9 cellular contexts compared by ENCODE assay signal in genomic region chr1:85344256-85344694, GRCh38.
DNase-seq lines count a peak whose midpoint lies in the region; ATAC-seq, FAIRE-seq and TF ChIP-seq lines count a peak whose summit lies in the region.
"Had no signal": no experiment of that assay in that cellular context is flagged by ENCODE, and none has a peak within 500 bp of the region (broad histone marks: within the 10 kb centered on the region; RNA-seq: fewer than 3 reads in every experiment).

No MANE protein-coding gene starts in this region.

- H2AFZ ChIP-seq in MM.1S (ENCODE audit: low read length) (no peak overlapping the region), H1 (ENCODE audit: low read length) (no peak overlapping the region), osteoblast (ENCODE audit: low read length) (no peak overlapping the region)

- H3K4me3 ChIP-seq in MM.1S (ENCODE audit: low read length) (no peak overlapping the region), H1 (ENCODE audit: extremely low read depth in 1 of 4, insufficient read depth in 2 of 4, low read depth in 3 of 4, low read length in 4 of 4) (no peak overlapping the region), osteoblast (ENCODE audit: insufficient read depth, low read length) (no peak overlapping the region)

- no peaks in the 10 kb centered on the region for H3K79me1 ChIP-seq in H1 (ENCODE audit: low read depth, low read length)

- H4K5ac ChIP-seq in H1 (ENCODE audit: insufficient read length, low read depth, low read length), result peak overlapping the region; percentile 23

- H4K8ac ChIP-seq in H1 (ENCODE audit: extremely low read depth, insufficient read depth, low read length), result no peak overlapping the region

- no peaks in the 10 kb centered on the region for H3F3A ChIP-seq in MM.1S (ENCODE audit: insufficient read depth, low read length)

- H3K9me3 Mint-ChIP-seq in activated CD4-positive, alpha-beta T cell treated with anti-CD3 and anti-CD28 coated beads, Interleukin-2, amount 10 ng/mL, durations not matched to agents 24 days and 14 days, result no peaks in the 10 kb centered on the region
- H3K9me3 Mint-ChIP-seq: activated naive CD4-positive, alpha-beta T cell treated with anti-CD3 and anti-CD28 coated beads, Interleukin-2, amount 50 U/mL, for 24 hours had no signal

- H3K9ac ChIP-seq in MM.1S (ENCODE audit: low read length) (no peak overlapping the region), H1 (replicated peaks in 1 of 4; ENCODE audit: extremely low read depth in 1 of 4, low read depth in 3 of 4, low read length in 3 of 4) (no peak overlapping the region)

- no peak overlapping the region for H4K91ac ChIP-seq in H1 (replicated peaks; ENCODE audit: insufficient read length, low read length)

- H2AK5ac ChIP-seq in H1 (ENCODE audit: low read depth, low read length), result no peak overlapping the region

- H3K4me2 ChIP-seq in MM.1S (ENCODE audit: low read depth, low read length), result no peak overlapping the region
- peak overlapping the region in 1 of 2 experiments; percentile 32; a peak in 1 of 4 replicates for H3K4me2 ChIP-seq in H1 (ENCODE audit: insufficient read depth in 1 of 2, low read depth in 2 of 2, low read length in 2 of 2)
- peak overlapping the region; percentile 4 for H3K4me2 ChIP-seq in osteoblast (ENCODE audit: insufficient read depth, low read length)

- no peak overlapping the region for H3K4me3 Mint-ChIP-seq in activated CD4-positive, alpha-beta T cell treated with anti-CD3 and anti-CD28 coated beads, Interleukin-2, amount 10 ng/mL, durations not matched to agents 24 days and 14 days
- H3K4me3 Mint-ChIP-seq: activated naive CD4-positive, alpha-beta T cell treated with anti-CD3 and anti-CD28 coated beads, Interleukin-2, amount 50 U/mL, for 24 hours had no signal

- 4% methylated on average over 3 of the region's 3 CpGs; no CpG with 5 or more reads in 1 of the 2 experiments for WGBS in H1 (ENCODE audit: extremely low coverage in 1 of 2, insufficient coverage in 1 of 2, insufficient read length in 1 of 2, insufficient replicate concordance in 2 of 2, low coverage in 1 of 2, low lambda C conversion rate in 2 of 2, missing lambda C conversion rate in 1 of 2), 2 experiments

- no peak overlapping the region for H3K4ac ChIP-seq in H1 (replicated peaks; ENCODE audit: insufficient read length, low read depth, low read length)

- H3K18ac ChIP-seq in H1 (ENCODE audit: extremely low read depth, low read length), result no peak overlapping the region; the same call in 1 of the 2 replicates

- no peak for ATAC-seq in HG03565 (IDR thresholded peaks at IDR 0.05; ENCODE audit: unreplicated experiment)

- CTCF ChIA-PET in H1 (lab: Charles Lee; ENCODE audit: partially characterized antibody), result interaction anchor here (0.6 to 3.8 kb wide), 31 partner anchors 14 to 418 kb away, joined by 3 to 21 read pairs (median 4); partner anchors contain the start of gene CCN1

- POLR2A ChIA-PET in H1 (lab: Charles Lee; ENCODE audit: partially characterized antibody), result interaction anchor here (0.9 to 1.6 kb wide), 3 partner anchors 16 to 240 kb away, joined by 3 to 15 read pairs (median 5); partner anchors contain the start of gene CCN1

- H3K36me3 ChIP-seq in MM.1S (replicated peaks; ENCODE audit: insufficient read depth, low read length) (no peaks in the 10 kb centered on the region), H1 (ENCODE audit: control insufficient read depth in 2 of 4, insufficient read depth in 4 of 4, low read length in 3 of 4) (no peaks in the 10 kb centered on the region), osteoblast (ENCODE audit: insufficient read depth, low read length) (peaks cover 35% of the 10 kb centered on the region)

- H3K27ac ChIP-seq in MM.1S (ENCODE audit: low read length) (no peak overlapping the region), H1 (ENCODE audit: low read depth, low read length) (no peak overlapping the region), osteoblast (ENCODE audit: low read depth, low read length) (peak overlapping the region; percentile 85)

- H3K9me2 ChIP-seq in MM.1S (replicated peaks; ENCODE audit: insufficient read depth, low read length), result no peaks in the 10 kb centered on the region

- intact Hi-C loops in activated CD4-positive, alpha-beta T cell treated with anti-CD3 and anti-CD28 coated beads, Interleukin-2, amount 10 ng/mL, durations not matched to agents 24 days and 14 days (cut with micrococcal nuclease), result no loop called here

- no peak overlapping the region for H3K27ac Mint-ChIP-seq in activated CD4-positive, alpha-beta T cell treated with anti-CD3 and anti-CD28 coated beads, Interleukin-2, amount 10 ng/mL, durations not matched to agents 24 days and 14 days
- H3K27ac Mint-ChIP-seq: activated naive CD4-positive, alpha-beta T cell treated with anti-CD3 and anti-CD28 coated beads, Interleukin-2, amount 50 U/mL, for 24 hours had no signal

- H3K36me3 Mint-ChIP-seq in activated CD4-positive, alpha-beta T cell treated with anti-CD3 and anti-CD28 coated beads, Interleukin-2, amount 10 ng/mL, durations not matched to agents 24 days and 14 days (ENCODE audit: low read depth), result no peaks in the 10 kb centered on the region
- H3K36me3 Mint-ChIP-seq: activated naive CD4-positive, alpha-beta T cell treated with anti-CD3 and anti-CD28 coated beads, Interleukin-2, amount 50 U/mL, for 24 hours had no signal

- H3K27me3 Mint-ChIP-seq in activated CD4-positive, alpha-beta T cell treated with anti-CD3 and anti-CD28 coated beads, Interleukin-2, amount 10 ng/mL, durations not matched to agents 24 days and 14 days, result peaks cover 18% of the 10 kb centered on the region

- no peaks in the 10 kb centered on the region for H3K4me1 Mint-ChIP-seq in activated CD4-positive, alpha-beta T cell treated with anti-CD3 and anti-CD28 coated beads, Interleukin-2, amount 10 ng/mL, durations not matched to agents 24 days and 14 days
- H3K4me1 Mint-ChIP-seq: activated naive CD4-positive, alpha-beta T cell treated with anti-CD3 and anti-CD28 coated beads, Interleukin-2, amount 50 U/mL, for 24 hours had no signal

- no peaks in the 10 kb centered on the region for H3K23me2 ChIP-seq in H1 (ENCODE audit: low read depth, low read length)

- H3K4me1 ChIP-seq in MM.1S (ENCODE audit: low read length) (no peaks in the 10 kb centered on the region), H1 (replicated peaks in 1 of 4; ENCODE audit: control insufficient read depth in 3 of 4, insufficient read depth in 4 of 4, low read length in 3 of 4) (peaks cover 0 to 7% (median 2%) of the 10 kb centered on the region in 4 experiments; a peak in 3 of 7 replicates), osteoblast (ENCODE audit: insufficient read depth, low read length) (peaks cover 61% of the 10 kb centered on the region)

- no peaks in the 10 kb centered on the region for H3K79me2 ChIP-seq in MM.1S (ENCODE audit: low read length)
- H3K79me2 ChIP-seq in H1 (ENCODE audit: control insufficient read depth in 1 of 2, insufficient read depth in 2 of 2, low read length in 2 of 2), result no peaks in the 10 kb centered on the region
- H3K79me2 ChIP-seq in osteoblast (ENCODE audit: insufficient read depth, low read length), result peaks cover 47% of the 10 kb centered on the region

- peak; percentile 77 for DNase-seq in EL
- DNase-seq in MM.1S, result no peak
- DNase-seq in H1 (ENCODE audit: low read depth in 1 of 2, low spot score in 2 of 2), result peak in 1 of 2 experiments; percentile 86
- DNase-seq in osteoblast (ENCODE audit: insufficient read length, low spot score, missing footprints), result peak; percentile 48
- DNase-seq in COLO829 (ENCODE audit: low spot score), result no peak
- no peak for DNase-seq in activated T-cell treated with anti-CD3 and anti-CD28 coated beads, Interleukin-2, amount 50 U/mL, for 48 hours
- DNase-seq in activated CD4-positive, alpha-beta T cell treated with anti-CD3 and anti-CD28 coated beads, Interleukin-2, amount 10 ng/mL, durations not matched to agents 24 days and 14 days, result no peak

- no peak overlapping the region for H2BK15ac ChIP-seq in H1 (ENCODE audit: low read length)

- no peak overlapping the region for H2BK5ac ChIP-seq in H1 (ENCODE audit: low read depth, low read length)

- peak; percentile 85 to 86 for TF ChIP-seq RAD21 in H1 (IDR thresholded peaks at IDR 0.05 in 1 of 2, conservative IDR thresholded peaks at IDR 0.05 in 1 of 2; ENCODE audit: low read depth in 2 of 2, low read length in 2 of 2)

- H3K56ac ChIP-seq in H1 (replicated peaks; ENCODE audit: insufficient read length, low read depth, low read length), result no peak overlapping the region

- no peaks in the 10 kb centered on the region for H4K20me1 ChIP-seq in MM.1S (ENCODE audit: insufficient read depth, low read length)
- H4K20me1 ChIP-seq in H1 (replicated peaks in 1 of 2; ENCODE audit: control insufficient read depth in 1 of 2, insufficient read depth in 2 of 2, low read length in 2 of 2), result no peaks in the 10 kb centered on the region
- no peaks in the 10 kb centered on the region for H4K20me1 ChIP-seq in osteoblast (ENCODE audit: insufficient read depth, low read length)

- H3K9me3 ChIP-seq in MM.1S (replicated peaks; ENCODE audit: insufficient read depth, low read length) (no peaks in the 10 kb centered on the region), H1 (ENCODE audit: insufficient read depth in 2 of 2, low read depth in 1 of 2, low read length in 1 of 2) (no peaks in the 10 kb centered on the region; a peak in 1 of 4 replicates), osteoblast (ENCODE audit: low read depth, low read length) (no peaks in the 10 kb centered on the region)

- peak in 1 of 2 experiments; percentile 16; a peak in 1 of 3 replicates for TF ChIP-seq EP300 in H1 (IDR thresholded peaks at IDR 0.05; ENCODE audit: borderline replicate concordance in 1 of 2, low read depth in 2 of 2, low read length in 2 of 2)

- FAIRE-seq in H1 (lab: Jason Lieb, UNC), result peak; percentile 70

- TF ChIP-seq CTCF in MM.1S (IDR thresholded peaks at IDR 0.05; ENCODE audit: low read length), result peak; percentile 43
- TF ChIP-seq CTCF in H1 (IDR thresholded peaks at IDR 0.05; ENCODE audit: control extremely low read depth in 1 of 3, insufficient read depth in 1 of 3, low read depth in 1 of 3, low read length in 3 of 3), result peak; percentile 81 to 95 (median 88)
- TF ChIP-seq CTCF in osteoblast (IDR thresholded peaks at IDR 0.05; ENCODE audit: extremely low read depth, low read depth, low read length), result peak; percentile 76

- no peak overlapping the region for H2BK12ac ChIP-seq in H1 (ENCODE audit: low read depth, low read length)

- no peak overlapping the region for H2BK20ac ChIP-seq in H1 (ENCODE audit: low read length)

- H3K23ac ChIP-seq in H1 (ENCODE audit: insufficient read length), result no peak overlapping the region

- TF ChIP-seq POLR2A in H1 (IDR thresholded peaks at IDR 0.05; ENCODE audit: control extremely low read depth in 1 of 2, low read depth in 2 of 2, low read length in 2 of 2), result no peak

- H3K27me3 ChIP-seq in MM.1S (replicated peaks; ENCODE audit: insufficient read depth, low read length), result no peaks in the 10 kb centered on the region
- no peaks in the 10 kb centered on the region for H3K27me3 ChIP-seq in H1 (replicated peaks in 1 of 4; ENCODE audit: control insufficient read depth in 3 of 4, extremely low read depth in 1 of 4, insufficient read depth in 3 of 4, low read length in 3 of 4)
- H3K27me3 ChIP-seq in osteoblast (ENCODE audit: insufficient read depth, low read length), result no peaks in the 10 kb centered on the region

- no peak overlapping the region for H2BK120ac ChIP-seq in H1 (replicated peaks; ENCODE audit: low read depth, low read length)

- H3K14ac ChIP-seq in H1 (ENCODE audit: insufficient read length), result no peak overlapping the region

TF ChIP-seq in H1, 55 proteins besides CTCF, POLR2A, EP300 and RAD21 (continues in another document):
- no peak for TF ChIP-seq JUND (IDR thresholded peaks at IDR 0.05; ENCODE audit: low read length)

Comparison
In these comparisons a context has a peak if more than half of its experiments do, and no peak if none do; other contexts are left out.
1. DNase-seq: peak in EL (single experiment) and osteoblast (single experiment); none in MM.1S (single experiment), COLO829 (single experiment), activated T-cell treated with anti-CD3 and anti-CD28 coated beads, Interleukin-2, amount 50 U/mL, for 48 hours (0 of 2) and activated CD4-positive, alpha-beta T cell treated with anti-CD3 and anti-CD28 coated beads, Interleukin-2, amount 10 ng/mL, durations not matched to agents 24 days and 14 days (single experiment).
2. Peak in every context shown above with its lines, with median percentiles within 50 percentile points of each other: CTCF ChIP-seq.